In the genomic region with DNA sequence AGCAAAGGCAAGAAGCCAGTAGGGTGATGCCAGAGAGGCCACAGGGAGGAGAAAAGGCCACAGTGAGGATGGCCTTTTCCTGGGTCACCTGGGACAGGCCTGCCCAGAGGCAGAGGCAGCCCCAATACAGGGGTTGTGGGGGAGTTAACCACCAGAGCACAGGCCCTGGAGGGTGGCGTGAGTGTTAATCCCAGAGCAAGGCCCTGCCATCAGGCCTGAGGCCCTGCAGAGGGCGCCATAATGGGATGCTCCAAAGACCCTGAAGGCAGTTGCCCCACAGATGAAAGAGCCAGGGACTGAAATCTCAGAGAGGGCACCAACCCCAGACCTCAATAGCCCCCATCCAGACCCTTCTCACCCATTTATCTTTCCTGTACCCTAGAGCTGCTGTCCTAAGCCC, we compare ENCODE assay signal across 1 cellular context.
TF ChIP-seq lines count a peak whose summit lies in the region.

No MANE protein-coding gene starts in this region.

TF ChIP-seq in H1, 55 proteins besides CTCF, POLR2A, EP300 and RAD21:
- TF ChIP-seq TCF12 (IDR thresholded peaks at IDR 0.05; ENCODE audit: low read depth, low read length), result no peak
- no peak for TF ChIP-seq RBBP5 (IDR thresholded peaks at IDR 0.05; ENCODE audit: borderline replicate concordance, low read depth, low read length)
- TF ChIP-seq CHD1 (IDR thresholded peaks at IDR 0.05; ENCODE audit: low read depth, low read length), result no peak
- no peak for TF ChIP-seq SP4 (IDR thresholded peaks at IDR 0.05; ENCODE audit: low read length)
- no peak for TF ChIP-seq CBX8 (IDR thresholded peaks at IDR 0.05; ENCODE audit: borderline replicate concordance, low read depth, low read length)
- no peak for TF ChIP-seq JUN (IDR thresholded peaks at IDR 0.05; ENCODE audit: low read depth, low read length)
- TF ChIP-seq MAFK (IDR thresholded peaks at IDR 0.05; ENCODE audit: low read depth, low read length), result no peak
- no peak for TF ChIP-seq BRCA1 (IDR thresholded peaks at IDR 0.05; ENCODE audit: low read depth, low read length)
- no peak for TF ChIP-seq SIRT6 (IDR thresholded peaks at IDR 0.05; ENCODE audit: low read length)
- TF ChIP-seq SP2 (IDR thresholded peaks at IDR 0.05; ENCODE audit: low read length), result no peak
- no peak for TF ChIP-seq YY1 (IDR thresholded peaks at IDR 0.05; ENCODE audit: low read depth, low read length)
- TF ChIP-seq ZNF274 (IDR thresholded peaks at IDR 0.05; ENCODE audit: borderline replicate concordance, extremely low read depth, low read length), result no peak
- TF ChIP-seq CBX5 (IDR thresholded peaks at IDR 0.05; ENCODE audit: low read depth, low read length), result no peak
